26 cellular contexts compared by ENCODE assay signal in the genomic region with DNA sequence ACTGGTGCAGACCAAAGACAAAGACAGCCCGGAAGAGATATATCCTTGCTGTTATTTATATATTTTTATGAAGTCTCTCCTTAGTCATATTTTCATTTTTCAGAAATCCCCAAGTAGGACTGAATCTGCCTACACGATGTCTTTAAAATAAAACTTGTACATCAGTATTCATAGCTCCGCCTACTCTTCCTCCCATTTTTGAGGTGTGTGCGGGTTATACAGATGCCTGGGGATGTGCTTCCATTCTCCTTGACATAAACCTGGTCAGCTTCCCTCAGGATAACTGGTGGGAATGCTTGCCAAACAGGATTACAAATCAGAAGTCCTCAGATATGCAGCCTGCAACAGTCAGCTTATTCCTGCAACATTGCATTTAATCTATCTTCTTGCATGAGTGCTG.
"Had no signal": no experiment of that assay in that cellular context is flagged by ENCODE, and none has a peak within 500 bp of the region (broad histone marks: within the 10 kb centered on the region; RNA-seq: fewer than 3 reads in every experiment).

No MANE protein-coding gene starts in this region.

- DNase-seq: activated effector memory CD4-positive, alpha-beta T cell treated with anti-CD3 and anti-CD28 coated beads, Interleukin-2, amount 50 U/mL, for 16 hours; activated effector memory CD4-positive, alpha-beta T cell treated with Interleukin-2 at 50 U/mL for 16 hours; activated gamma-delta T cell; activated gamma-delta T cell treated with Interleukin-2 at 50 U/mL for 16 hours; activated naive CD4-positive, alpha-beta T cell; activated naive CD4-positive, alpha-beta T cell treated with anti-CD3 and anti-CD28 coated beads for 36 hours; activated naive CD4-positive, alpha-beta T cell treated with anti-CD3 and anti-CD28 coated beads, Interleukin-2, amount 10 ng/mL, durations not matched to agents 7 days and 5 days; activated naive CD4-positive, alpha-beta T cell treated with anti-CD3 and anti-CD28 coated beads, Interleukin-2, amount 50 U/mL, for 16 hours; activated naive CD4-positive, alpha-beta T cell treated with Interleukin-2 at 50 U/mL for 16 hours; activated naive CD8-positive, alpha-beta T cell treated with anti-CD3 and anti-CD28 coated beads for 36 hours; activated naive CD8-positive, alpha-beta T cell treated with anti-CD3 and anti-CD28 coated beads, Interleukin-2, amount 10 ng/mL, durations not matched to agents 7 days and 5 days; activated naive CD8-positive, alpha-beta T cell treated with anti-CD3 and anti-CD28 coated beads, Interleukin-2, amount 50 U/mL, for 24 hours; activated T-cell treated with anti-CD3 and anti-CD28 coated beads, Interleukin-2, amount 50 U/mL, for 1 hour; activated T-cell treated with anti-CD3 and anti-CD28 coated beads, Interleukin-2, amount 50 U/mL, for 24 hours; activated T-cell treated with anti-CD3 and anti-CD28 coated beads, Interleukin-2, amount 50 U/mL, for 4 hours; activated T-cell treated with anti-CD3 and anti-CD28 coated beads, Interleukin-2, amount 50 U/mL, for 48 hours; activated T-cell treated with anti-CD3 and anti-CD28 coated beads, Interleukin-2, amount 50 U/mL, for 72 hours; adrenal gland; amniotic stem cell; amygdala; anterior cingulate cortex; aorta; body of pancreas; brain microvascular endothelial cell; central memory CD4-positive, alpha-beta T cell; cerebellar nuclear complex had no signal
